Comparison of ENCODE assay signal across 8 cellular contexts in the genomic region with DNA sequence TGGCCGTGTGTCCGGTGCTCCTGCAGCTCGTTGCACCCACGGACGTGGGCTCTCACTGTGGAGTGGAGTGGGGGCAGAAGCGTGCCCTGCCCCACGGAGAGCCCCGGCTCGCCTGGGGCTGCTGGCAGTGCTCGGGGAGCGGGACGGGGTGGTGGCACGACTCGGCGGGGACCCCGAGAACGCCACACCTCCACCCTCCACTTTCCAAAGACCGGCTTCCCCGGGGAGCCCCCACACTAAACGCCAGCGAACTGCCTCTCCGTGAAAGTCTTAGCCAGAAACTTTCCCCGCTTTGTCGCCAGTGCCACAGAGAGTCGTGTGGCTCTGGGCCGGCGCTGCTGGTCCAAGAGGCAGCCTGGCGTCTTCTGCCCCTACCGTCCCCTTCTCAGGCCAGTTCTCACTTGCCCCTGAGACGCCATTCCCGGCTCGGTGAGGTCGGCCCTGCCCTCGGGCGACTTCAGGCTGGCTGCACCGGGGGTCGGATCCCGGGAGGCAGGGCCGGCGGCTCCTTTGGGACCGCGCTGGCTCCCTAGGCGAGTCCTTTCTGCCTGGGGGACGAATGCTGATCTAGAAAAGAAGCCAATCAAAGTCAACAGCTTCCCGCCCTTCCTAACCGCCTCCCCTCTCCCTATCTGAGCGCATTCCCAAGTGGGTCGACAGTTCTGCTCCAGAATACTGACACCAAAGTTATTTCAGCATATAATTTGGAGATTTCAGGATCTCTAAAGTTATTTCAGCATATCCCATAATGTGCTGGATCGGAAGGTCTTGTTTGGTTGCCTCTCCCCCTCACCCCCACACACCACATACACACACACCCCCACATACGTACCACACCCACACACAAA. TPM values are rescaled to one million over a fixed set of nuclear protein-coding genes. Genes with fewer than 3 reads are reported as not detected.
DNase-seq lines count a peak whose midpoint lies in the region; ATAC-seq, FAIRE-seq and TF ChIP-seq lines count a peak whose summit lies in the region.

No MANE protein-coding gene starts in this region.

- peak overlapping the region; percentile 82 for H3K27ac Mint-ChIP-seq in activated naive CD8-positive, alpha-beta T cell treated with anti-CD3 and anti-CD28 coated beads, Interleukin-2, amount 50 U/mL, for 24 hours

- no peaks in the 10 kb centered on the region for H3K9me3 Mint-ChIP-seq in activated naive CD8-positive, alpha-beta T cell treated with anti-CD3 and anti-CD28 coated beads, Interleukin-2, amount 50 U/mL, for 24 hours

- DNase-seq in D721Med (ENCODE audit: insufficient read length, low spot score) (peak; percentile 24), RPMI8226 (peak; percentile 3), left ventricle myocardium inferior (peak; percentile 26), pons (ENCODE audit: low spot score) (peak; percentile 51), NK-92 (lab: John Stamatoyannopoulos, UW; ENCODE audit: unreplicated experiment) (no peak)
- peak; percentile 33 for DNase-seq in activated naive CD8-positive, alpha-beta T cell treated with anti-CD3 and anti-CD28 coated beads, Interleukin-2, amount 50 U/mL, for 24 hours

- H3K9me3 ChIP-seq in left ventricle myocardium inferior (replicated peaks): peaks cover 11% of the 10 kb centered on the region

- H3K36me3 Mint-ChIP-seq in activated naive CD8-positive, alpha-beta T cell treated with anti-CD3 and anti-CD28 coated beads, Interleukin-2, amount 50 U/mL, for 24 hours (ENCODE audit: low read depth): no peaks in the 10 kb centered on the region

- intact Hi-C loops in left ventricle myocardium inferior (cut with micrococcal nuclease): no loop called here

- peaks cover 57% of the 10 kb centered on the region for H3K4me1 ChIP-seq in left ventricle myocardium inferior

- H3K27ac ChIP-seq in left ventricle myocardium inferior (replicated peaks): peak overlapping the region; percentile 92

- no peak for FAIRE-seq in D721Med (lab: Jason Lieb, UNC)

- TF ChIP-seq CTCF in D721Med (IDR thresholded peaks at IDR 0.05; ENCODE audit: insufficient read depth, missing control alignments): no peak
- TF ChIP-seq CTCF in left ventricle myocardium inferior (IDR thresholded peaks at IDR 0.05; ENCODE audit: borderline replicate concordance): no peak

- peaks cover 44% of the 10 kb centered on the region for H3K4me1 Mint-ChIP-seq in activated naive CD8-positive, alpha-beta T cell treated with anti-CD3 and anti-CD28 coated beads, Interleukin-2, amount 50 U/mL, for 24 hours

- ATAC-seq in GM19455 (IDR thresholded peaks at IDR 0.05; ENCODE audit: unreplicated experiment) (peak; percentile 52), HG03520 (IDR thresholded peaks at IDR 0.05; ENCODE audit: unreplicated experiment) (peak; percentile 34)
- peak; percentile 58 for ATAC-seq in activated naive CD8-positive, alpha-beta T cell treated with anti-CD3 and anti-CD28 coated beads, Interleukin-2, amount 50 U/mL, for 24 hours

- H3K27me3 ChIP-seq in left ventricle myocardium inferior (ENCODE audit: low read depth): no peaks in the 10 kb centered on the region

- no peaks in the 10 kb centered on the region for H3K36me3 ChIP-seq in left ventricle myocardium inferior

- H3K4me3 ChIP-seq in left ventricle myocardium inferior: peak overlapping the region; percentile 97

- H3K27me3 Mint-ChIP-seq in activated naive CD8-positive, alpha-beta T cell treated with anti-CD3 and anti-CD28 coated beads, Interleukin-2, amount 50 U/mL, for 24 hours: peaks cover 4% of the 10 kb centered on the region

- H3K4me3 Mint-ChIP-seq in activated naive CD8-positive, alpha-beta T cell treated with anti-CD3 and anti-CD28 coated beads, Interleukin-2, amount 50 U/mL, for 24 hours: peak overlapping the region; percentile 83

RNA-seq across cellular contexts. Expression of a gene that starts 2.6 kb away (rescaled TPM):
- 2.0 TPM for total RNA-seq in left ventricle myocardium inferior
